ENCODE assay signal across 8 cellular contexts in genomic region chr1:208132287-208132882, GRCh38.
DNase-seq lines count a peak whose midpoint lies in the region; TF ChIP-seq lines count a peak whose summit lies in the region.

No MANE protein-coding gene starts in this region.

- peak overlapping the region; percentile 21 for H3K4me3 ChIP-seq in OCI-LY3 (ENCODE audit: low read length)
- no peak overlapping the region for H3K4me3 ChIP-seq in foreskin fibroblast (ENCODE audit: low read depth in 1 of 2, low read length in 2 of 2)
- H3K4me3 ChIP-seq in neutrophil (ENCODE audit: low read depth in 1 of 2, low read length in 1 of 2) = no peak overlapping the region
- no peak overlapping the region for H3K4me3 ChIP-seq in uterus

- peak; percentile 84 for TF ChIP-seq CTCF in GM20000 (IDR thresholded peaks at IDR 0.05; ENCODE audit: extremely low read depth, missing control alignments)
- TF ChIP-seq CTCF in OCI-LY3 (IDR thresholded peaks at IDR 0.05; ENCODE audit: low read depth, low read length) = peak; percentile 99
- TF ChIP-seq CTCF in foreskin fibroblast (IDR thresholded peaks at IDR 0.05; ENCODE audit: low read depth, low read length) = peak; percentile 97
- peak; percentile 47 for TF ChIP-seq CTCF in neutrophil (IDR thresholded peaks at IDR 0.05)
- peak; percentile 60 to 69 (median 68) for TF ChIP-seq CTCF in uterus (IDR thresholded peaks at IDR 0.05)

- no peak overlapping the region for H3K27ac ChIP-seq in OCI-LY3 (ENCODE audit: low read length)
- H3K27ac ChIP-seq in neutrophil = no peak overlapping the region
- no peak overlapping the region for H3K27ac ChIP-seq in uterus

- H3K4me2 ChIP-seq in OCI-LY3 (ENCODE audit: low read length) = peak overlapping the region; percentile 63

- DNase-seq in DMS 273 (lab: John Stamatoyannopoulos, UW; ENCODE audit: unreplicated experiment) (peak; percentile 91), GM20000 (ENCODE audit: low spot score) (peak; percentile 76), HT-29 (ENCODE audit: low spot score) (peak; percentile 89), foreskin fibroblast (peak; percentile 61 to 85), uterus (peak; percentile 66 to 76)
- peak; percentile 12 to 14 for DNase-seq in activated T-helper 1 cell treated with anti-CD3 and anti-CD28 coated beads, Interleukin-2, amount 50 U/mL, for 16 hours (ENCODE audit: low read depth in 1 of 2, low spot score in 1 of 2)

- H3K36me3 ChIP-seq in OCI-LY3 (replicated peaks; ENCODE audit: low read depth, low read length) = no peaks in the 10 kb centered on the region
- no peaks in the 10 kb centered on the region for H3K36me3 ChIP-seq in neutrophil
- no peaks in the 10 kb centered on the region for H3K36me3 ChIP-seq in uterus

- H4K20me1 ChIP-seq in OCI-LY3 (ENCODE audit: insufficient read depth, low read length) = no peaks in the 10 kb centered on the region

- peak overlapping the region; percentile 29 for H3K9ac ChIP-seq in OCI-LY3 (ENCODE audit: low read length)

- H3K27me3 ChIP-seq in OCI-LY3 (ENCODE audit: low read depth, low read length) (no peaks in the 10 kb centered on the region), neutrophil (peaks cover 30% of the 10 kb centered on the region), uterus (no peaks in the 10 kb centered on the region)

- no peak for TF ChIP-seq POLR2A in uterus (IDR thresholded peaks at IDR 0.05)

- peak overlapping the region; percentile 64 for H2AFZ ChIP-seq in OCI-LY3 (ENCODE audit: low read depth, low read length)

- H3K4me1 ChIP-seq in OCI-LY3 (ENCODE audit: low read length) = peaks cover 15% of the 10 kb centered on the region
- H3K4me1 ChIP-seq in neutrophil (ENCODE audit: control insufficient read depth in 1 of 2, insufficient read depth in 1 of 2, low read depth in 1 of 2, low read length in 1 of 2) = no peaks in the 10 kb centered on the region
- H3K4me1 ChIP-seq in uterus = peaks cover 0 to 9% of the 10 kb centered on the region in 2 donors

- intact Hi-C loops in uterus (cut with DNase I; ENCODE audit: low total_unique reads) = loop anchor here (10.0 kb wide), 1 partner anchor 112 kb away; the partner anchor contains the start of gene PLXNA2

- no peaks in the 10 kb centered on the region for H3K79me2 ChIP-seq in OCI-LY3 (ENCODE audit: low read length)

- H3K9me3 ChIP-seq in OCI-LY3 (ENCODE audit: insufficient read depth, low read length) (no peaks in the 10 kb centered on the region), neutrophil (no peaks in the 10 kb centered on the region), uterus (no peaks in the 10 kb centered on the region)

Comparison
In these comparisons a context has a peak if more than half of its experiments do, and no peak if none do; other contexts are left out.
1. DNase-seq: peak in every context shown above with its lines; median percentile 91 in DMS 273; 89 in HT-29; 76 in GM20000; 73 in foreskin fibroblast; 71 in uterus; 13 in activated T-helper 1 cell treated with anti-CD3 and anti-CD28 coated beads, Interleukin-2, amount 50 U/mL, for 16 hours.
2. CTCF ChIP-seq: peak in every context shown above with its lines; median percentile 99 in OCI-LY3; 97 in foreskin fibroblast; 84 in GM20000; 68 in uterus; 47 in neutrophil.